Comparison of ENCODE assay signal across 30 cellular contexts in genomic region chr11:109338131-109338530, GRCh38.
"Had no signal": no experiment of that assay in that cellular context is flagged by ENCODE, and none has a peak within 500 bp of the region (broad histone marks: within the 10 kb centered on the region; RNA-seq: fewer than 3 reads in every experiment).

No MANE protein-coding gene starts in this region.

- ATAC-seq: activated naive CD8-positive, alpha-beta T cell treated with anti-CD3 and anti-CD28 coated beads, Interleukin-2, amount 50 U/mL, for 24 hours; activated T-helper 17 cell treated with anti-CD3 and anti-CD28 coated beads, Interleukin-2, amount 50 U/mL, for 72 hours; left colon; lower lobe of right lung; natural killer cell; right cardiac atrium; stimulated activated naive CD8-positive, alpha-beta T cell treated with anti-CD3 and anti-CD28 coated beads, Interleukin-15, Interleukin-2, amounts not matched to agents 100 U/mL and 50 U/mL, for 24 hours; T-helper 17 cell; WTC11 had no signal

- H3K27ac ChIP-seq: lower lobe of right lung, neural progenitor cell, thoracic aorta, uterus had no signal

- H3K4me2 ChIP-seq: neural progenitor cell, SK-N-SH had no signal

- H3K4me1 ChIP-seq: lower lobe of right lung, neural progenitor cell, uterus had no signal

- H3K27me3 ChIP-seq: neural progenitor cell, uterus had no signal

- DNase-seq: activated CD4-positive, alpha-beta memory T cell treated with anti-CD3 and anti-CD28 coated beads, Interleukin-2, amount 10 ng/mL, durations not matched to agents 7 days and 5 days; activated CD4-positive, alpha-beta T cell treated with anti-CD3 and anti-CD28 coated beads for 1 hour; activated CD4-positive, alpha-beta T cell treated with anti-CD3 and anti-CD28 coated beads, Interleukin-2, amount 10 ng/mL, durations not matched to agents 7 days and 5 days; activated CD8-positive, alpha-beta memory T cell treated with anti-CD3 and anti-CD28 coated beads, Interleukin-2, amount 50 U/mL, for 48 hours; activated naive CD8-positive, alpha-beta T cell treated with anti-CD3 and anti-CD28 coated beads, Interleukin-2, amount 50 U/mL, for 24 hours; activated T-cell treated with anti-CD3 and anti-CD28 coated beads, Interleukin-2, amount 50 U/mL, for 24 hours; amygdala; caudate nucleus; foreskin melanocyte; glutamatergic neuron; islet precursor cell; left colon; lower lobe of right lung; mesendoderm; natural killer cell; occipital lobe; right cardiac atrium; SK-N-SH; stimulated activated CD4-positive, alpha-beta T cell treated with anti-CD3 and anti-CD28 coated beads, Interleukin-4, amount 100 ng/mL, for 1 hour; stimulated activated naive CD8-positive, alpha-beta T cell treated with anti-CD3 and anti-CD28 coated beads, Interleukin-15, Interleukin-2, amounts not matched to agents 100 U/mL and 50 U/mL, for 24 hours; SW 1271; T-helper 17 cell; uterus had no signal

- H3K27me3 Mint-ChIP-seq: activated CD4-positive, alpha-beta memory T cell treated with anti-CD3 and anti-CD28 coated beads, Interleukin-2, amount 10 ng/mL, durations not matched to agents 7 days and 5 days; activated CD4-positive, alpha-beta T cell treated with anti-CD3 and anti-CD28 coated beads, Interleukin-2, amount 10 ng/mL, durations not matched to agents 7 days and 5 days; activated naive CD4-positive, alpha-beta T cell treated with anti-CD3 and anti-CD28 coated beads, Interleukin-2, amount 50 U/mL, for 24 hours; activated naive CD8-positive, alpha-beta T cell treated with anti-CD3 and anti-CD28 coated beads, Interleukin-2, amount 50 U/mL, for 24 hours; activated T-cell treated with anti-CD3 and anti-CD28 coated beads, Interleukin-2, amount 50 U/mL, for 24 hours; activated T-helper 17 cell treated with anti-CD3 and anti-CD28 coated beads, Interleukin-2, amount 50 U/mL, for 72 hours; brain; T-helper 17 cell had no signal

- H2AFZ ChIP-seq: neural progenitor cell had no signal

- H3K9me3 Mint-ChIP-seq: activated CD4-positive, alpha-beta T cell treated with anti-CD3 and anti-CD28 coated beads, Interleukin-2, amount 10 ng/mL, durations not matched to agents 7 days and 5 days; activated naive CD8-positive, alpha-beta T cell treated with anti-CD3 and anti-CD28 coated beads, Interleukin-2, amount 50 U/mL, for 24 hours; activated T-cell treated with anti-CD3 and anti-CD28 coated beads, Interleukin-2, amount 50 U/mL, for 24 hours; type B pancreatic cell had no signal

- H3K9me3 ChIP-seq: lower lobe of right lung, SK-N-SH, thoracic aorta, uterus had no signal

- H3K4me1 Mint-ChIP-seq: activated CD4-positive, alpha-beta memory T cell treated with anti-CD3 and anti-CD28 coated beads, Interleukin-2, amount 10 ng/mL, durations not matched to agents 7 days and 5 days; activated CD4-positive, alpha-beta T cell treated with anti-CD3 and anti-CD28 coated beads, Interleukin-2, amount 10 ng/mL, durations not matched to agents 7 days and 5 days; activated naive CD4-positive, alpha-beta T cell treated with anti-CD3 and anti-CD28 coated beads, Interleukin-2, amount 50 U/mL, for 24 hours; activated naive CD8-positive, alpha-beta T cell treated with anti-CD3 and anti-CD28 coated beads, Interleukin-2, amount 50 U/mL, for 24 hours; activated T-helper 17 cell treated with anti-CD3 and anti-CD28 coated beads, Interleukin-2, amount 50 U/mL, for 72 hours; brain; natural killer cell; neural progenitor cell; T-helper 17 cell; WTC11 had no signal

- H3K4me3 ChIP-seq: lower lobe of right lung, neural progenitor cell, thoracic aorta, uterus had no signal

- H3K36me3 ChIP-seq: lower lobe of right lung, neural progenitor cell, thoracic aorta, uterus had no signal

- H3K4me3 Mint-ChIP-seq: activated CD4-positive, alpha-beta memory T cell treated with anti-CD3 and anti-CD28 coated beads, Interleukin-2, amount 10 ng/mL, durations not matched to agents 7 days and 5 days; activated CD4-positive, alpha-beta T cell treated with anti-CD3 and anti-CD28 coated beads, Interleukin-2, amount 10 ng/mL, durations not matched to agents 7 days and 5 days; activated naive CD4-positive, alpha-beta T cell treated with anti-CD3 and anti-CD28 coated beads, Interleukin-2, amount 50 U/mL, for 24 hours; activated naive CD8-positive, alpha-beta T cell treated with anti-CD3 and anti-CD28 coated beads, Interleukin-2, amount 50 U/mL, for 24 hours; activated T-cell treated with anti-CD3 and anti-CD28 coated beads, Interleukin-2, amount 50 U/mL, for 24 hours; activated T-helper 17 cell treated with anti-CD3 and anti-CD28 coated beads, Interleukin-2, amount 50 U/mL, for 72 hours; brain; natural killer cell; neural progenitor cell; T-helper 17 cell; type B pancreatic cell; WTC11 had no signal

- H3K27ac Mint-ChIP-seq: activated CD4-positive, alpha-beta memory T cell treated with anti-CD3 and anti-CD28 coated beads, Interleukin-2, amount 10 ng/mL, durations not matched to agents 7 days and 5 days; activated CD4-positive, alpha-beta T cell treated with anti-CD3 and anti-CD28 coated beads, Interleukin-2, amount 10 ng/mL, durations not matched to agents 7 days and 5 days; activated naive CD4-positive, alpha-beta T cell treated with anti-CD3 and anti-CD28 coated beads, Interleukin-2, amount 50 U/mL, for 24 hours; activated naive CD8-positive, alpha-beta T cell treated with anti-CD3 and anti-CD28 coated beads, Interleukin-2, amount 50 U/mL, for 24 hours; activated T-cell treated with anti-CD3 and anti-CD28 coated beads, Interleukin-2, amount 50 U/mL, for 24 hours; activated T-helper 17 cell treated with anti-CD3 and anti-CD28 coated beads, Interleukin-2, amount 50 U/mL, for 72 hours; brain; natural killer cell; neural progenitor cell; T-helper 17 cell; type B pancreatic cell; WTC11 had no signal

- H3K36me3 Mint-ChIP-seq: activated naive CD4-positive, alpha-beta T cell treated with anti-CD3 and anti-CD28 coated beads, Interleukin-2, amount 50 U/mL, for 24 hours; brain; natural killer cell; neural progenitor cell; type B pancreatic cell had no signal
